ENCODE assay signal across 23 cellular contexts in the genomic region with DNA sequence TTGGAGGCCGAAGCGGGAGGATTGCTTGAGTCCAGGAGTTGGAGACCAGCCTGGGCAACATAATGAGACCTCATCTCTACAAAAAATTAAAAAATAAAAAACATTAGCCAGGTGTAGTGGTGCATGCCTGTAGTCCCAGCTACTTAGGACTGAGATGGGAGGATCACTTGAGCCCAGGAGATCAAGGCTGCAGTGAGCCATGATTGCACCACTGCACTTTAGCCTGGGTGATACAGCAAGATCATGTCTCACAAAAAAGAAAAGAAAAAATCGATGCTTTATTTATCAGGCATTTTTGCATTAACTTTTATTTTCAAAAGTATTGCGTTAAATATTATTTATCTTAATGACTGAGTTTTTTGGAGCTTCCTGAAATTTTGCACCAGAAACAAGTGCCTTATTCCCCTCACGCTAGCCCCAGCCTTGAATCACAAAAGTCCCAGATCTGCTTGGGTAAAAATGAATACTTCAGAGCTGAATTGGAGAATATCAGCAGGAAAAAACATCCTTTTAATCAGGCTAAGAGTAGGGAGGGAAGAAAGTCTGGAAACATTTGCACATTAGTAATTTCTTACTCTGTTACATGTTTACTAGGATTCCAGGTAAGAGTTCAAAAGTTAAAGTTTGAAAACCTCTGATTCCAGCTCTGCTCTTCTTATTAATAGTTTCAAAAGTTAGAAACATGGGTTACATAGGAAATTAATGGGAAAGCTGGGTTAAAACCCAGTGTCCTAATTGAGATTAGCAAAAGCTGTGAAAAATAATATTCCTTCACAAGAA.
DNase-seq lines count a peak whose midpoint lies in the region; ATAC-seq and TF ChIP-seq lines count a peak whose summit lies in the region.
"Had no signal": no experiment of that assay in that cellular context is flagged by ENCODE, and none has a peak within 500 bp of the region (broad histone marks: within the 10 kb centered on the region; RNA-seq: fewer than 3 reads in every experiment).

No MANE protein-coding gene starts in this region.

- no peaks in the 10 kb centered on the region for H3K27me3 Mint-ChIP-seq in T-helper 17 cell
- H3K27me3 Mint-ChIP-seq: CD4-positive, alpha-beta memory T cell; CD4-positive, CD25-positive, alpha-beta regulatory T cell had no signal

- peak overlapping the region; percentile 48 to 57 for H3K27ac ChIP-seq in liver (ENCODE audit: low read depth in 1 of 2, low read length in 2 of 2)
- H3K27ac ChIP-seq: BLaER1 had no signal

- H3K4me3 Mint-ChIP-seq in T-helper 17 cell: no peak overlapping the region
- H3K4me3 Mint-ChIP-seq: CD14-positive monocyte; CD4-positive, alpha-beta memory T cell; CD4-positive, CD25-positive, alpha-beta regulatory T cell; CD8-positive, alpha-beta memory T cell had no signal

- ATAC-seq in T-helper 17 cell (no peak), left lobe of liver (peak; percentile 78)
- ATAC-seq: GM12878 had no signal

- H3K9ac ChIP-seq in liver (ENCODE audit: low read depth in 1 of 2, low read length in 2 of 2): peak overlapping the region in 1 of 2 donors; percentile 17
- H3K9ac ChIP-seq: BLaER1 had no signal

- no peaks in the 10 kb centered on the region for H3K27me3 ChIP-seq in liver (ENCODE audit: control insufficient read depth in 4 of 4, insufficient read depth in 4 of 4, low read length in 3 of 4)
- H3K27me3 ChIP-seq: BE2C, BLaER1 had no signal

- H3K4me1 Mint-ChIP-seq in T-helper 17 cell: peaks cover 4% of the 10 kb centered on the region
- H3K4me1 Mint-ChIP-seq: CD8-positive, alpha-beta memory T cell had no signal

- H3K36me3 ChIP-seq in liver (ENCODE audit: control insufficient read depth in 4 of 4, insufficient read depth in 3 of 4, low read depth in 1 of 4, low read length in 3 of 4): no peaks in the 10 kb centered on the region
- H3K36me3 ChIP-seq: BE2C, BLaER1 had no signal

- DNase-seq in T-helper 17 cell (no peak), left lobe of liver (ENCODE audit: low spot score) (no peak), DMS153 (lab: John Stamatoyannopoulos, UW) (no peak), D341Med (ENCODE audit: low spot score) (no peak), KG1 (lab: John Stamatoyannopoulos, UW) (no peak), NCI-H2171 (lab: John Stamatoyannopoulos, UW) (no peak)
- DNase-seq: 8988T; ACHN; BE2C; C1 segment of cervical spinal cord; CD4-positive, alpha-beta memory T cell; CD4-positive, CD25-positive, alpha-beta regulatory T cell; CD8-positive, alpha-beta memory T cell; COR-L47; DMS53; DMS79; DND-41; EL; GDM1 had no signal

- TF ChIP-seq CTCF in liver (IDR thresholded peaks at IDR 0.05; ENCODE audit: low read depth, low read length, missing input control): no peak

- peaks cover 0 to 23% (median 2%) of the 10 kb centered on the region in 4 donors for H3K4me1 ChIP-seq in liver (ENCODE audit: control insufficient read depth in 4 of 4, insufficient read depth in 4 of 4, low read length in 3 of 4)
- H3K4me1 ChIP-seq: BE2C had no signal

- H3K4me3 ChIP-seq in liver (ENCODE audit: low read depth in 1 of 3, low read length in 3 of 3): no peak overlapping the region
- H3K4me3 ChIP-seq: BLaER1, GM12878 had no signal

- TF ChIP-seq RAD21 in liver (IDR thresholded peaks at IDR 0.05): no peak

- WGBS in liver: 77% methylated on average over 5 of the region's 5 CpGs

- H3K36me3 Mint-ChIP-seq in T-helper 17 cell (ENCODE audit: low read depth): peaks cover 2% of the 10 kb centered on the region
- H3K36me3 Mint-ChIP-seq: CD14-positive monocyte; CD4-positive, alpha-beta memory T cell; CD4-positive, CD25-positive, alpha-beta regulatory T cell had no signal

- H3K27ac Mint-ChIP-seq in T-helper 17 cell: peak overlapping the region; percentile 30
- H3K27ac Mint-ChIP-seq: CD14-positive monocyte; CD4-positive, alpha-beta memory T cell; CD4-positive, CD25-positive, alpha-beta regulatory T cell had no signal

- no peaks in the 10 kb centered on the region for H3K9me3 ChIP-seq in T-helper 17 cell (ENCODE audit: control insufficient read depth, low read length, poor library complexity, severe bottlenecking)
- H3K9me3 ChIP-seq in liver (ENCODE audit: control insufficient read depth in 4 of 4, low read length in 3 of 4): no peaks in the 10 kb centered on the region
- H3K9me3 ChIP-seq: BE2C, BLaER1 had no signal

TF ChIP-seq in liver, 16 proteins besides CTCF, POLR2A, EP300 and RAD21:
- TF ChIP-seq FOXA2 (IDR thresholded peaks at IDR 0.05) (peak; percentile 7), NR2F2 (IDR thresholded peaks at IDR 0.05) (no peak), SP1 (IDR thresholded peaks at IDR 0.05) (peak; percentile 30), HNF4A (conservative IDR thresholded peaks at IDR 0.05) (peak; percentile 41 to 47), RXRA (IDR thresholded peaks at IDR 0.05) (peak; percentile 33 to 58)
- TF ChIP-seq, protein P1, sequence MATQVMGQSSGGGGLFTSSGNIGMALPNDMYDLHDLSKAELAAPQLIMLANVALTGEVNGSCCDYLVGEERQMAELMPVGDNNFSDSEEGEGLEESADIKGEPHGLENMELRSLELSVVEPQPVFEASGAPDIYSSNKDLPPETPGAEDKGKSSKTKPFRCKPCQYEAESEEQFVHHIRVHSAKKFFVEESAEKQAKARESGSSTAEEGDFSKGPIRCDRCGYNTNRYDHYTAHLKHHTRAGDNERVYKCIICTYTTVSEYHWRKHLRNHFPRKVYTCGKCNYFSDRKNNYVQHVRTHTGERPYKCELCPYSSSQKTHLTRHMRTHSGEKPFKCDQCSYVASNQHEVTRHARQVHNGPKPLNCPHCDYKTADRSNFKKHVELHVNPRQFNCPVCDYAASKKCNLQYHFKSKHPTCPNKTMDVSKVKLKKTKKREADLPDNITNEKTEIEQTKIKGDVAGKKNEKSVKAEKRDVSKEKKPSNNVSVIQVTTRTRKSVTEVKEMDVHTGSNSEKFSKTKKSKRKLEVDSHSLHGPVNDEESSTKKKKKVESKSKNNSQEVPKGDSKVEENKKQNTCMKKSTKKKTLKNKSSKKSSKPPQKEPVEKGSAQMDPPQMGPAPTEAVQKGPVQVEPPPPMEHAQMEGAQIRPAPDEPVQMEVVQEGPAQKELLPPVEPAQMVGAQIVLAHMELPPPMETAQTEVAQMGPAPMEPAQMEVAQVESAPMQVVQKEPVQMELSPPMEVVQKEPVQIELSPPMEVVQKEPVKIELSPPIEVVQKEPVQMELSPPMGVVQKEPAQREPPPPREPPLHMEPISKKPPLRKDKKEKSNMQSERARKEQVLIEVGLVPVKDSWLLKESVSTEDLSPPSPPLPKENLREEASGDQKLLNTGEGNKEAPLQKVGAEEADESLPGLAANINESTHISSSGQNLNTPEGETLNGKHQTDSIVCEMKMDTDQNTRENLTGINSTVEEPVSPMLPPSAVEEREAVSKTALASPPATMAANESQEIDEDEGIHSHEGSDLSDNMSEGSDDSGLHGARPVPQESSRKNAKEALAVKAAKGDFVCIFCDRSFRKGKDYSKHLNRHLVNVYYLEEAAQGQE (IDR thresholded peaks at IDR 0.05): no peak
TF ChIP-seq in liver: peak in this region for 4.
